In genomic region chr17:75397217-75397616, GRCh38 we compare ENCODE assay signal across 13 cellular contexts. TPM values are rescaled to one million over a fixed set of nuclear protein-coding genes. Genes with fewer than 3 reads are reported as not detected.
DNase-seq lines count a peak whose midpoint lies in the region; TF ChIP-seq lines count a peak whose summit lies in the region.
"Had no signal": no experiment of that assay in that cellular context is flagged by ENCODE, and none has a peak within 500 bp of the region (broad histone marks: within the 10 kb centered on the region; RNA-seq: fewer than 3 reads in every experiment).

No MANE protein-coding gene starts in this region.

- H3K36me3 Mint-ChIP-seq in activated CD4-positive, alpha-beta T cell treated with anti-CD3 and anti-CD28 coated beads, Interleukin-2, amount 10 ng/mL, durations not matched to agents 24 days and 14 days (ENCODE audit: low read depth) = peaks cover 25% of the 10 kb centered on the region
- H3K36me3 Mint-ChIP-seq in activated naive CD8-positive, alpha-beta T cell treated with anti-CD3 and anti-CD28 coated beads for 36 hours = peaks cover 22% of the 10 kb centered on the region
- H3K36me3 Mint-ChIP-seq in neural crest cell (ENCODE audit: low read depth) = no peaks in the 10 kb centered on the region

- H4K20me1 ChIP-seq in Loucy (ENCODE audit: insufficient read depth, low read length, poor library complexity, severe bottlenecking) = peaks cover 80% of the 10 kb centered on the region

- no peaks in the 10 kb centered on the region for H3K27me3 Mint-ChIP-seq in activated CD4-positive, alpha-beta T cell treated with anti-CD3 and anti-CD28 coated beads, Interleukin-2, amount 10 ng/mL, durations not matched to agents 24 days and 14 days
- no peaks in the 10 kb centered on the region for H3K27me3 Mint-ChIP-seq in activated naive CD8-positive, alpha-beta T cell treated with anti-CD3 and anti-CD28 coated beads for 36 hours
- no peaks in the 10 kb centered on the region for H3K27me3 Mint-ChIP-seq in neural crest cell (ENCODE audit: low read depth)
- H3K27me3 Mint-ChIP-seq: progenitor cell of endocrine pancreas had no signal

- DNase-seq in activated CD4-positive, alpha-beta T cell treated with anti-CD3 and anti-CD28 coated beads, Interleukin-2, amount 10 ng/mL, durations not matched to agents 24 days and 14 days = no peak
- DNase-seq in activated CD4-positive, alpha-beta T cell treated with anti-CD3 and anti-CD28 coated beads, Interleukin-2, amount 50 U/mL, for 48 hours = no peak
- DNase-seq in activated naive CD8-positive, alpha-beta T cell treated with anti-CD3 and anti-CD28 coated beads for 36 hours = no peak
- DNase-seq in neural crest cell (ENCODE audit: low read depth, low spot score) (no peak), GM19238 (ENCODE audit: insufficient read length, low spot score) (no peak), MV-4-11 (lab: John Stamatoyannopoulos, UW) (no peak), COLO829 (ENCODE audit: low spot score) (no peak)
- DNase-seq: amniotic stem cell, mucosa of descending colon, NCI-H146, NCI-H446 treated with DMSO at 0.1 percent for 48 hours had no signal

- H3K4me2 ChIP-seq in Loucy (ENCODE audit: low read depth, low read length, poor library complexity, severe bottlenecking) = peak overlapping the region; percentile 13

- intact Hi-C loops in activated CD4-positive, alpha-beta T cell treated with anti-CD3 and anti-CD28 coated beads, Interleukin-2, amount 10 ng/mL, durations not matched to agents 24 days and 14 days (cut with micrococcal nuclease) = no loop called here

- H3K4me3 Mint-ChIP-seq in activated CD4-positive, alpha-beta T cell treated with anti-CD3 and anti-CD28 coated beads, Interleukin-2, amount 10 ng/mL, durations not matched to agents 24 days and 14 days = no peak overlapping the region
- H3K4me3 Mint-ChIP-seq in activated naive CD8-positive, alpha-beta T cell treated with anti-CD3 and anti-CD28 coated beads for 36 hours = no peak overlapping the region
- peak overlapping the region; percentile 27 for H3K4me3 Mint-ChIP-seq in neural crest cell

- H3K4me1 Mint-ChIP-seq in activated CD4-positive, alpha-beta T cell treated with anti-CD3 and anti-CD28 coated beads, Interleukin-2, amount 10 ng/mL, durations not matched to agents 24 days and 14 days = peaks cover 59% of the 10 kb centered on the region
- H3K4me1 Mint-ChIP-seq in activated naive CD8-positive, alpha-beta T cell treated with anti-CD3 and anti-CD28 coated beads for 36 hours = peaks cover 66% of the 10 kb centered on the region
- peaks cover 35% of the 10 kb centered on the region for H3K4me1 Mint-ChIP-seq in neural crest cell

- no peaks in the 10 kb centered on the region for H3K9me3 ChIP-seq in Loucy (ENCODE audit: insufficient read depth, low read depth, low read length)
- H3K9me3 ChIP-seq: mucosa of descending colon had no signal

- H3K27ac Mint-ChIP-seq in activated CD4-positive, alpha-beta T cell treated with anti-CD3 and anti-CD28 coated beads, Interleukin-2, amount 10 ng/mL, durations not matched to agents 24 days and 14 days = peak overlapping the region; percentile 75
- H3K27ac Mint-ChIP-seq in activated naive CD8-positive, alpha-beta T cell treated with anti-CD3 and anti-CD28 coated beads for 36 hours = peak overlapping the region; percentile 50
- H3K27ac Mint-ChIP-seq in neural crest cell (ENCODE audit: unreplicated experiment) = no peak overlapping the region
- H3K27ac Mint-ChIP-seq: progenitor cell of endocrine pancreas had no signal

- peaks cover 60% of the 10 kb centered on the region for H3K4me1 ChIP-seq in Loucy (ENCODE audit: insufficient read depth, low read length, poor library complexity, severe bottlenecking)

- no peaks in the 10 kb centered on the region for H3F3A ChIP-seq in Loucy (ENCODE audit: low read depth)

- no peak overlapping the region for H2AFZ ChIP-seq in Loucy (ENCODE audit: low read length)

- H3K27me3 ChIP-seq in Loucy (ENCODE audit: insufficient read depth, low read length, poor library complexity, severe bottlenecking) = no peaks in the 10 kb centered on the region

- H3K9me3 Mint-ChIP-seq in activated CD4-positive, alpha-beta T cell treated with anti-CD3 and anti-CD28 coated beads, Interleukin-2, amount 10 ng/mL, durations not matched to agents 24 days and 14 days = no peaks in the 10 kb centered on the region
- no peaks in the 10 kb centered on the region for H3K9me3 Mint-ChIP-seq in activated naive CD8-positive, alpha-beta T cell treated with anti-CD3 and anti-CD28 coated beads for 36 hours
- no peaks in the 10 kb centered on the region for H3K9me3 Mint-ChIP-seq in neural crest cell

- no peak for TF ChIP-seq CTCF in Loucy (conservative IDR thresholded peaks at IDR 0.05; ENCODE audit: low read length)
- no peak for TF ChIP-seq CTCF in neural crest cell (conservative IDR thresholded peaks at IDR 0.05)

- peaks cover 99% of the 10 kb centered on the region for H3K79me2 ChIP-seq in Loucy (ENCODE audit: insufficient read depth, low read length)

- peaks cover 7% of the 10 kb centered on the region; the same call in 1 of the 2 replicates for H3K36me3 ChIP-seq in Loucy (ENCODE audit: insufficient read depth, low read length)

- H3K4me3 ChIP-seq in Loucy (ENCODE audit: low read length, poor library complexity, severe bottlenecking) = no peak overlapping the region
- H3K4me3 ChIP-seq: mucosa of descending colon had no signal

- H3K9ac ChIP-seq in Loucy (ENCODE audit: low read depth, low read length, poor library complexity, severe bottlenecking) = no peak overlapping the region

- no peaks in the 10 kb centered on the region for H3K9me2 ChIP-seq in Loucy (replicated peaks; ENCODE audit: low read depth, low read length)

RNA-seq across cellular contexts. Expression of gene GRB2, which starts 8.3 kb away (rescaled TPM):
- 172 and 182 TPM in 2 replicates for total RNA-seq in activated CD4-positive, alpha-beta T cell treated with anti-CD3 and anti-CD28 coated beads, Interleukin-2, amount 10 ng/mL, durations not matched to agents 24 days and 14 days
- total RNA-seq in activated naive CD8-positive, alpha-beta T cell treated with anti-CD3 and anti-CD28 coated beads for 36 hours = 100 to 1,000 TPM; 161 to 165 TPM
- total RNA-seq in neural crest cell = 69.3 and 79.4 TPM in 2 replicates

RNA-seq across cellular contexts. Expression of gene TMEM94, which starts 59.2 kb away (rescaled TPM):
- 68.9 and 69.5 TPM in 2 replicates for total RNA-seq in activated CD4-positive, alpha-beta T cell treated with anti-CD3 and anti-CD28 coated beads, Interleukin-2, amount 10 ng/mL, durations not matched to agents 24 days and 14 days
- total RNA-seq in activated naive CD8-positive, alpha-beta T cell treated with anti-CD3 and anti-CD28 coated beads for 36 hours = 10 to 100 TPM; 46.6 to 55.5 TPM
- total RNA-seq in neural crest cell = 117 and 131 TPM in 2 replicates
